Comparison of ENCODE assay signal across 8 cellular contexts in genomic region chr19:44304659-44305193, GRCh38.
DNase-seq lines count a peak whose midpoint lies in the region; ATAC-seq, FAIRE-seq and TF ChIP-seq lines count a peak whose summit lies in the region.

Gene ZNF235, minus strand, starts transcription at chr19:44305025. Its CDS starts 1,621 bp downstream, at chr19:44303404.

- peak; percentile 57 for FAIRE-seq in colon (lab: Jason Lieb, UNC)

- ATAC-seq in HG03196 (IDR thresholded peaks at IDR 0.05; ENCODE audit: unreplicated experiment): peak; percentile 95

- peak; percentile 93 for DNase-seq in AG08396 (ENCODE audit: low spot score)
- peak; percentile 83 for DNase-seq in NCI-H345 treated with DMSO at 0.1 percent for 48 hours (lab: John Stamatoyannopoulos, UW; ENCODE audit: unreplicated experiment)
- DNase-seq in activated CD4-positive, alpha-beta T cell treated with anti-CD3 and anti-CD28 coated beads for 24 hours (ENCODE audit: low read depth in 2 of 2): peak; percentile 52 to 54
- DNase-seq in kidney glomerular epithelial cell (lab: John Stamatoyannopoulos, UW): peak; percentile 97
- DNase-seq in stimulated activated CD4-positive, alpha-beta T cell treated with anti-CD3 and anti-CD28 coated beads, Interleukin-15, amount 100 ng/mL, for 48 hours (ENCODE audit: low read depth in 2 of 2): peak; percentile 64 to 66

- peak; percentile 79 for TF ChIP-seq POLR2A in GM18951 (IDR thresholded peaks at IDR 0.05; ENCODE audit: extremely low read depth, insufficient read depth, insufficient read length)

- in situ Hi-C loops in GM18951 (cut with MboI; ENCODE audit: low sequenced_read_pairs, unreplicated experiment): no loop called here

Comparison
In these comparisons a context has a peak if more than half of its experiments do, and no peak if none do; other contexts are left out.
1. Peak in every context shown above with its lines: DNase-seq and ATAC-seq.